Comparison of ENCODE assay signal across 10 cellular contexts in genomic region chr6:118843685-118844390, GRCh38. TPM values are rescaled to one million over a fixed set of nuclear protein-coding genes. Genes with fewer than 3 reads are reported as not detected.
DNase-seq lines count a peak whose midpoint lies in the region; ATAC-seq and TF ChIP-seq lines count a peak whose summit lies in the region.
"Had no signal": no experiment of that assay in that cellular context is flagged by ENCODE, and none has a peak within 500 bp of the region (broad histone marks: within the 10 kb centered on the region; RNA-seq: fewer than 3 reads in every experiment).

No MANE protein-coding gene starts in this region.

- peak; percentile 92 for ATAC-seq in HG02610 (IDR thresholded peaks at IDR 0.05; ENCODE audit: unreplicated experiment)
- peak; percentile 96 for ATAC-seq in HG03575 (IDR thresholded peaks at IDR 0.05; ENCODE audit: extremely low read depth, insufficient number of reproducible peaks, low FRiP score, unreplicated experiment)
- peak; percentile 97 to 99 for ATAC-seq in stimulated activated naive B cell treated with anti-CD40 and anti-IgM and Interleukin-4, amounts not matched to agents 10 μg/mL and 1 μg/mL and 100 μg/mL, for 72 hours (replicated peaks)

- H3K4me3 ChIP-seq in hepatocyte: no peak overlapping the region

- H3K9me3 ChIP-seq in hepatocyte (ENCODE audit: low read depth): no peaks in the 10 kb centered on the region

- H3K4me2 ChIP-seq in hepatocyte: no peak overlapping the region

- intact Hi-C loops in posterior vena cava (cut with DNase I): no loop called here

- H2AFZ ChIP-seq in hepatocyte: no peak overlapping the region

- H4K20me1 ChIP-seq in hepatocyte (ENCODE audit: insufficient read depth, poor library complexity, severe bottlenecking): no peaks in the 10 kb centered on the region

- H3K27ac ChIP-seq in hepatocyte: no peak overlapping the region

- peaks cover 13% of the 10 kb centered on the region for H3K9me3 Mint-ChIP-seq in activated naive CD4-positive, alpha-beta T cell treated with anti-CD3 and anti-CD28 coated beads, Interleukin-2, amount 50 U/mL, for 24 hours
- peaks cover 3 to 8% of the 10 kb centered on the region in 2 donors for H3K9me3 Mint-ChIP-seq in stimulated activated naive B cell treated with anti-CD40 and anti-IgM and Interleukin-4, amounts not matched to agents 10 μg/mL and 1 μg/mL and 100 μg/mL, for 72 hours

- no peaks in the 10 kb centered on the region for H3K27me3 Mint-ChIP-seq in activated naive CD4-positive, alpha-beta T cell treated with anti-CD3 and anti-CD28 coated beads, Interleukin-2, amount 50 U/mL, for 24 hours
- no peaks in the 10 kb centered on the region for H3K27me3 Mint-ChIP-seq in stimulated activated naive B cell treated with anti-CD40 and anti-IgM and Interleukin-4, amounts not matched to agents 10 μg/mL and 1 μg/mL and 100 μg/mL, for 72 hours

- H3K36me3 ChIP-seq in hepatocyte (replicated peaks; ENCODE audit: insufficient read depth, low read depth): no peaks in the 10 kb centered on the region

- peak overlapping the region; percentile 3 for H3K27ac Mint-ChIP-seq in activated naive CD4-positive, alpha-beta T cell treated with anti-CD3 and anti-CD28 coated beads, Interleukin-2, amount 50 U/mL, for 24 hours
- no peak overlapping the region for H3K27ac Mint-ChIP-seq in stimulated activated naive B cell treated with anti-CD40 and anti-IgM and Interleukin-4, amounts not matched to agents 10 μg/mL and 1 μg/mL and 100 μg/mL, for 72 hours
- H3K27ac Mint-ChIP-seq: immature natural killer cell had no signal

- no peaks in the 10 kb centered on the region for H3K9me2 ChIP-seq in hepatocyte (replicated peaks; ENCODE audit: insufficient read depth)

- DNase-seq in activated naive CD4-positive, alpha-beta T cell treated with anti-CD3 and anti-CD28 coated beads, Interleukin-2, amount 50 U/mL, for 16 hours: no peak
- DNase-seq in stimulated activated naive B cell treated with anti-CD40 and anti-IgM and Interleukin-4, amounts not matched to agents 10 μg/mL and 1 μg/mL and 100 μg/mL, for 72 hours: no peak
- DNase-seq in NCI-H2081 treated with DMSO at 0.1 percent for 48 hours (lab: John Stamatoyannopoulos, UW) (no peak), hepatocyte (ENCODE audit: low spot score) (no peak), posterior vena cava (ENCODE audit: low spot score) (no peak)
- DNase-seq: immature natural killer cell, NCI-H2081 had no signal

- peaks cover 34% of the 10 kb centered on the region for H3K4me1 Mint-ChIP-seq in activated naive CD4-positive, alpha-beta T cell treated with anti-CD3 and anti-CD28 coated beads, Interleukin-2, amount 50 U/mL, for 24 hours
- peaks cover 17 to 48% of the 10 kb centered on the region in 2 donors for H3K4me1 Mint-ChIP-seq in stimulated activated naive B cell treated with anti-CD40 and anti-IgM and Interleukin-4, amounts not matched to agents 10 μg/mL and 1 μg/mL and 100 μg/mL, for 72 hours

- no peaks in the 10 kb centered on the region for H3K27me3 ChIP-seq in hepatocyte

- WGBS in hepatocyte (ENCODE audit: low lambda C conversion rate, missing lambda C conversion rate): 96% methylated on average over 4 of the region's 4 CpGs

- no peaks in the 10 kb centered on the region for H3K4me1 ChIP-seq in hepatocyte (ENCODE audit: insufficient read depth)

- peaks cover 22% of the 10 kb centered on the region for H3K36me3 Mint-ChIP-seq in activated naive CD4-positive, alpha-beta T cell treated with anti-CD3 and anti-CD28 coated beads, Interleukin-2, amount 50 U/mL, for 24 hours
- H3K36me3 Mint-ChIP-seq in stimulated activated naive B cell treated with anti-CD40 and anti-IgM and Interleukin-4, amounts not matched to agents 10 μg/mL and 1 μg/mL and 100 μg/mL, for 72 hours: peaks cover 17 to 29% of the 10 kb centered on the region in 2 donors

- no peak for TF ChIP-seq CTCF in hepatocyte (IDR thresholded peaks at IDR 0.05; ENCODE audit: poor library complexity)

- no peaks in the 10 kb centered on the region for H3K79me2 ChIP-seq in hepatocyte

- peak overlapping the region; percentile 72 for H3K4me3 Mint-ChIP-seq in activated naive CD4-positive, alpha-beta T cell treated with anti-CD3 and anti-CD28 coated beads, Interleukin-2, amount 50 U/mL, for 24 hours
- no peak overlapping the region for H3K4me3 Mint-ChIP-seq in stimulated activated naive B cell treated with anti-CD40 and anti-IgM and Interleukin-4, amounts not matched to agents 10 μg/mL and 1 μg/mL and 100 μg/mL, for 72 hours
- H3K4me3 Mint-ChIP-seq: immature natural killer cell had no signal

RNA-seq across cellular contexts. Expression of gene ASF1A, which starts 50.1 kb away (rescaled TPM):
- total RNA-seq in hepatocyte: 29.1 and 32.7 TPM in 2 replicates
- polyA plus RNA-seq in hepatocyte: 22.3 and 23.0 TPM in 2 replicates
- 10 to 100 TPM; 15.2 to 18.0 TPM for total RNA-seq in posterior vena cava
